16 cellular contexts compared by ENCODE assay signal in genomic region chr2:170212625-170213280, GRCh38. TPM values are rescaled to one million over a fixed set of nuclear protein-coding genes. Genes with fewer than 3 reads are reported as not detected.
DNase-seq lines count a peak whose midpoint lies in the region; ATAC-seq and TF ChIP-seq lines count a peak whose summit lies in the region.
"Had no signal": no experiment of that assay in that cellular context is flagged by ENCODE, and none has a peak within 500 bp of the region (broad histone marks: within the 10 kb centered on the region; RNA-seq: fewer than 3 reads in every experiment).

No MANE protein-coding gene starts in this region.

- peak overlapping the region; percentile 37 for H3K27ac ChIP-seq in HUES48 (ENCODE audit: low read depth, low read length)
- no peak overlapping the region for H3K27ac ChIP-seq in coronary artery
- H3K27ac ChIP-seq: A549, parathyroid adenoma had no signal

- peaks cover 44% of the 10 kb centered on the region for H3K4me1 ChIP-seq in HUES48 (ENCODE audit: control insufficient read depth, insufficient read depth, low read length)
- H3K4me1 ChIP-seq: A549, parathyroid adenoma had no signal

- no peaks in the 10 kb centered on the region for H3K36me3 ChIP-seq in HUES48 (ENCODE audit: control insufficient read depth, insufficient read depth, low read length)

- no peaks in the 10 kb centered on the region for H3K27me3 ChIP-seq in HUES48 (ENCODE audit: control insufficient read depth, insufficient read depth, low read length)

- no peak for ATAC-seq in activated T-cell treated with anti-CD3 and anti-CD28 coated beads, Interleukin-2, amount 50 U/mL, for 72 hours (replicated peaks in 1 of 2)
- no peak for ATAC-seq in GM21619 (IDR thresholded peaks at IDR 0.05; ENCODE audit: unreplicated experiment)
- ATAC-seq: A549; activated CD8-positive, alpha-beta T cell treated with anti-CD3 and anti-CD28 coated beads, Interleukin-2, amount 10 ng/mL, durations not matched to agents 7 days and 5 days; HCT116 had no signal

- peaks cover 12% of the 10 kb centered on the region for H3K27me3 Mint-ChIP-seq in activated T-cell treated with anti-CD3 and anti-CD28 coated beads, Interleukin-2, amount 50 U/mL, for 72 hours (ENCODE audit: low read depth)
- no peaks in the 10 kb centered on the region for H3K27me3 Mint-ChIP-seq in type B pancreatic cell
- H3K27me3 Mint-ChIP-seq: activated naive CD8-positive, alpha-beta T cell had no signal

- no peak for DNase-seq in activated T-cell treated with anti-CD3 and anti-CD28 coated beads, Interleukin-2, amount 50 U/mL, for 72 hours
- no peak for DNase-seq in activated T-cell treated with anti-CD3 and anti-CD28 coated beads, Interleukin-2, amount 50 U/mL, for 1 hour
- DNase-seq in coronary artery (ENCODE audit: low spot score): no peak
- DNase-seq in type B pancreatic cell (ENCODE audit: extremely low spot score, unreplicated experiment): no peak
- no peak for DNase-seq in RPMI8226
- DNase-seq in cerebellum (ENCODE audit: low spot score): no peak
- DNase-seq: activated CD8-positive, alpha-beta T cell treated with anti-CD3 and anti-CD28 coated beads, Interleukin-2, amount 10 ng/mL, durations not matched to agents 7 days and 5 days; NCI-H524 treated with DMSO at 0.1 percent for 48 hours; stimulated activated CD4-positive, alpha-beta T cell treated with anti-CD3 and anti-CD28 coated beads, Interleukin-1b, Interleukin-23, amount 100 ng/mL, for 48 hours; SW 1271 had no signal

- no peaks in the 10 kb centered on the region for H3K36me3 Mint-ChIP-seq in activated T-cell treated with anti-CD3 and anti-CD28 coated beads, Interleukin-2, amount 50 U/mL, for 72 hours (ENCODE audit: insufficient read depth in 2 of 2)
- no peaks in the 10 kb centered on the region for H3K36me3 Mint-ChIP-seq in type B pancreatic cell
- H3K36me3 Mint-ChIP-seq: activated naive CD8-positive, alpha-beta T cell had no signal

- H3K4me1 Mint-ChIP-seq in activated T-cell treated with anti-CD3 and anti-CD28 coated beads, Interleukin-2, amount 50 U/mL, for 72 hours (ENCODE audit: low read depth): peaks cover 10% of the 10 kb centered on the region
- peaks cover 13% of the 10 kb centered on the region for H3K4me1 Mint-ChIP-seq in type B pancreatic cell (ENCODE audit: unreplicated experiment)

- no peaks in the 10 kb centered on the region for H3K9me3 Mint-ChIP-seq in activated T-cell treated with anti-CD3 and anti-CD28 coated beads, Interleukin-2, amount 50 U/mL, for 72 hours
- no peaks in the 10 kb centered on the region for H3K9me3 Mint-ChIP-seq in type B pancreatic cell

- H3K9ac ChIP-seq in HUES48 (ENCODE audit: low read depth, low read length): no peak overlapping the region
- H3K9ac ChIP-seq: parathyroid adenoma had no signal

- peaks cover 33% of the 10 kb centered on the region for H3K9me3 ChIP-seq in HUES48 (ENCODE audit: control insufficient read depth, insufficient read depth, low read length)
- H3K9me3 ChIP-seq: A549 had no signal

- no peak for TF ChIP-seq CTCF in coronary artery (IDR thresholded peaks at IDR 0.05)
- no peak for TF ChIP-seq CTCF in type B pancreatic cell (conservative IDR thresholded peaks at IDR 0.05)

- H3K4me3 ChIP-seq in HUES48 (ENCODE audit: low read depth, low read length) (no peak overlapping the region), coronary artery (peak overlapping the region; percentile 31)
- H3K4me3 ChIP-seq: A549 had no signal

- H3K4me3 Mint-ChIP-seq in activated T-cell treated with anti-CD3 and anti-CD28 coated beads, Interleukin-2, amount 50 U/mL, for 72 hours: no peak overlapping the region
- H3K4me3 Mint-ChIP-seq in type B pancreatic cell: peak overlapping the region; percentile 35
- H3K4me3 Mint-ChIP-seq: activated CD8-positive, alpha-beta T cell treated with anti-CD3 and anti-CD28 coated beads, Interleukin-2, amount 10 ng/mL, durations not matched to agents 7 days and 5 days; activated naive CD8-positive, alpha-beta T cell had no signal

- peak overlapping the region; percentile 18 for H3K27ac Mint-ChIP-seq in activated T-cell treated with anti-CD3 and anti-CD28 coated beads, Interleukin-2, amount 50 U/mL, for 72 hours
- H3K27ac Mint-ChIP-seq in type B pancreatic cell: no peak overlapping the region
- H3K27ac Mint-ChIP-seq: activated CD8-positive, alpha-beta T cell treated with anti-CD3 and anti-CD28 coated beads, Interleukin-2, amount 10 ng/mL, durations not matched to agents 7 days and 5 days; activated naive CD8-positive, alpha-beta T cell had no signal

RNA-seq across cellular contexts. Expression of gene MYO3B, which starts 34.8 kb away (rescaled TPM):
- total RNA-seq in activated T-cell treated with anti-CD3 and anti-CD28 coated beads, Interleukin-2, amount 50 U/mL, for 72 hours: 1 to 10 TPM; 3.8 to 4.1 TPM
- total RNA-seq in type B pancreatic cell (ENCODE audit: low replicate concordance): 0.46 and 1.2 TPM in 2 replicates
- total RNA-seq in cerebellum: 1.2 TPM
